Comparison of ENCODE assay signal across 18 cellular contexts in the genomic region with DNA sequence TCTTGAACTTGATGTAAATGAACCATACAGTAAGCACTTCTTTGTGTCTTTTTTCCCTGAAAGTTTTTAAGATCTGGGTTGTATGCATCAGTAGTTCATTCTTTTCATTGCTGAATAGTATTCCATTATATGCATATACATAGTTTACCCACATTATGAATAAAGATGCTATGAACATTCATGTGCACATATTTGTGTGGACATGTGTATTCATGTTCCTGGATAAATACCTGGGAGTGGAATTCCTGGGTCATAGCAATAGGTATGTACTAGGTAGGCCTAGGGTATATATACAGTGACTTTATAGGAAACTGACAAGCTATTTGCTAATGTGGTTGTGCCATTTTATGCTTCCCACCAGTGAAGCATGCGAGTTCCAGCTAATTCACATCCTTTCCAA.
A peak's percentile ranks its signal among the peaks of the same experiment; 100 is the strongest.
DNase-seq lines count a peak whose midpoint lies in the region; TF ChIP-seq lines count a peak whose summit lies in the region.
"Had no signal": no experiment of that assay in that cellular context is flagged by ENCODE, and none has a peak within 500 bp of the region (broad histone marks: within the 10 kb centered on the region; RNA-seq: fewer than 3 reads in every experiment).

No MANE protein-coding gene starts in this region.

- no peak for DNase-seq in activated naive CD8-positive, alpha-beta T cell treated with anti-CD3 and anti-CD28 coated beads for 36 hours
- DNase-seq in epithelial cell of esophagus (ENCODE audit: low read depth) (peak; percentile 36), trophoblast cell (peak; percentile 2 to 59), NOMO-1 (lab: John Stamatoyannopoulos, UW; ENCODE audit: unreplicated experiment in 2 of 2) (no peak), globus pallidus (ENCODE audit: low spot score) (no peak)
- DNase-seq: Caco-2; CD4-positive, CD25-positive, alpha-beta regulatory T cell; CD8-positive, alpha-beta T cell; DMS153; DND-41; GOT3; H7; HCEC 1CT had no signal

- no peak overlapping the region for H3K4me3 Mint-ChIP-seq in activated naive CD8-positive, alpha-beta T cell
- H3K4me3 Mint-ChIP-seq in activated naive CD8-positive, alpha-beta T cell treated with anti-CD3 and anti-CD28 coated beads for 36 hours, result no peak overlapping the region
- H3K4me3 Mint-ChIP-seq: B cell; CD4-positive, CD25-positive, alpha-beta regulatory T cell; CD8-positive, alpha-beta T cell had no signal

- no peaks in the 10 kb centered on the region for H3K36me3 ChIP-seq in trophoblast cell (ENCODE audit: control insufficient read depth in 1 of 2, insufficient read depth in 2 of 2, low read length in 2 of 2)
- H3K36me3 ChIP-seq: BLaER1 had no signal

- H3K27ac Mint-ChIP-seq in activated naive CD8-positive, alpha-beta T cell, result peak overlapping the region; percentile 9
- H3K27ac Mint-ChIP-seq in activated naive CD8-positive, alpha-beta T cell treated with anti-CD3 and anti-CD28 coated beads for 36 hours, result no peak overlapping the region
- H3K27ac Mint-ChIP-seq: B cell; CD8-positive, alpha-beta T cell had no signal

- H4K8ac ChIP-seq in trophoblast cell (ENCODE audit: low read depth, low read length), result no peak overlapping the region

- H3K4me1 ChIP-seq in trophoblast cell (ENCODE audit: control insufficient read depth in 1 of 2, insufficient read depth in 2 of 2, low read length in 2 of 2), result no peaks in the 10 kb centered on the region
- H3K4me1 ChIP-seq: BLaER1, Caco-2 had no signal

- H2AK5ac ChIP-seq in trophoblast cell (ENCODE audit: low read length), result no peak overlapping the region

- no peaks in the 10 kb centered on the region for H3K79me1 ChIP-seq in trophoblast cell (ENCODE audit: low read length)

- H2BK120ac ChIP-seq in trophoblast cell (ENCODE audit: insufficient read depth, low read length, poor library complexity), result no peak overlapping the region

- H3K4me1 Mint-ChIP-seq in activated naive CD8-positive, alpha-beta T cell (ENCODE audit: low read depth), result peaks cover 18% of the 10 kb centered on the region
- peaks cover 11% of the 10 kb centered on the region for H3K4me1 Mint-ChIP-seq in activated naive CD8-positive, alpha-beta T cell treated with anti-CD3 and anti-CD28 coated beads for 36 hours
- H3K4me1 Mint-ChIP-seq: B cell had no signal

- no peak overlapping the region for H4K91ac ChIP-seq in trophoblast cell (ENCODE audit: low read depth, low read length)

- no peaks in the 10 kb centered on the region for H3K79me2 ChIP-seq in trophoblast cell (ENCODE audit: control insufficient read depth, insufficient read depth, low read length, poor library complexity)

- H3K18ac ChIP-seq in trophoblast cell (ENCODE audit: low read length), result no peak overlapping the region

- H2AFZ ChIP-seq in trophoblast cell (ENCODE audit: insufficient read depth, low read length, poor library complexity), result no peak overlapping the region

- no peak overlapping the region for H3K4ac ChIP-seq in trophoblast cell (ENCODE audit: low read depth, low read length)

- H3K4me3 ChIP-seq in epithelial cell of esophagus (ENCODE audit: low read length) (no peak overlapping the region), trophoblast cell (ENCODE audit: low read depth, low read length) (no peak overlapping the region)
- H3K4me3 ChIP-seq: BLaER1 had no signal

- H3K23ac ChIP-seq in trophoblast cell (ENCODE audit: low read length), result no peak overlapping the region

- H2BK12ac ChIP-seq in trophoblast cell (ENCODE audit: low read length), result no peak overlapping the region

- no peaks in the 10 kb centered on the region for H3K9me3 ChIP-seq in trophoblast cell (ENCODE audit: insufficient read depth, low read depth, low read length)
- H3K9me3 ChIP-seq: BLaER1, Caco-2 had no signal

- no peak overlapping the region for H2BK5ac ChIP-seq in trophoblast cell (ENCODE audit: low read depth, low read length, poor library complexity)

- H4K12ac ChIP-seq in trophoblast cell (ENCODE audit: low read depth, low read length), result no peak overlapping the region

- H3K4me2 ChIP-seq in trophoblast cell (ENCODE audit: low read length), result no peak overlapping the region
- H3K4me2 ChIP-seq: BLaER1 had no signal

- H3K14ac ChIP-seq in trophoblast cell (ENCODE audit: low read length), result no peak overlapping the region

- WGBS in trophoblast cell (ENCODE audit: extremely low coverage, insufficient coverage, insufficient read length), result no CpG with 5 or more reads among the region's 1 CpG

- H3K9ac ChIP-seq in trophoblast cell (ENCODE audit: low read length), result no peak overlapping the region
- H3K9ac ChIP-seq: BLaER1 had no signal

- no peak for TF ChIP-seq CTCF in epithelial cell of esophagus (IDR thresholded peaks at IDR 0.05; ENCODE audit: insufficient read depth, low read depth, low read length, missing control alignments)

- no peaks in the 10 kb centered on the region for H3K27me3 ChIP-seq in trophoblast cell (ENCODE audit: insufficient read depth, low read length)
- H3K27me3 ChIP-seq: BLaER1 had no signal

- no peak overlapping the region for H3K27ac ChIP-seq in trophoblast cell (ENCODE audit: low read depth, low read length)
- H3K27ac ChIP-seq: 22Rv1, BLaER1, C4-2B had no signal

- no peaks in the 10 kb centered on the region for H3K9me3 Mint-ChIP-seq in activated naive CD8-positive, alpha-beta T cell (ENCODE audit: low read depth)
- no peaks in the 10 kb centered on the region for H3K9me3 Mint-ChIP-seq in activated naive CD8-positive, alpha-beta T cell treated with anti-CD3 and anti-CD28 coated beads for 36 hours
- H3K9me3 Mint-ChIP-seq: CD4-positive, CD25-positive, alpha-beta regulatory T cell; CD8-positive, alpha-beta T cell had no signal

- H3K36me3 Mint-ChIP-seq in activated naive CD8-positive, alpha-beta T cell, result peaks cover 9% of the 10 kb centered on the region
- no peaks in the 10 kb centered on the region for H3K36me3 Mint-ChIP-seq in activated naive CD8-positive, alpha-beta T cell treated with anti-CD3 and anti-CD28 coated beads for 36 hours
- H3K36me3 Mint-ChIP-seq: CD8-positive, alpha-beta T cell had no signal

- no peaks in the 10 kb centered on the region for H3K27me3 Mint-ChIP-seq in activated naive CD8-positive, alpha-beta T cell
- no peaks in the 10 kb centered on the region for H3K27me3 Mint-ChIP-seq in activated naive CD8-positive, alpha-beta T cell treated with anti-CD3 and anti-CD28 coated beads for 36 hours
- H3K27me3 Mint-ChIP-seq: B cell; CD4-positive, CD25-positive, alpha-beta regulatory T cell had no signal

Comparison
In these comparisons a context has a peak if more than half of its experiments do, and no peak if none do; other contexts are left out.
1. DNase-seq: peak in epithelial cell of esophagus (single experiment) and trophoblast cell (2 of 2); none in activated naive CD8-positive, alpha-beta T cell treated with anti-CD3 and anti-CD28 coated beads for 36 hours (single experiment), NOMO-1 (0 of 2) and globus pallidus (single experiment).